ENCODE assay signal across 15 cellular contexts in genomic region chr12:103834897-103835390, GRCh38.
"Had no signal": no experiment of that assay in that cellular context is flagged by ENCODE, and none has a peak within 500 bp of the region (broad histone marks: within the 10 kb centered on the region; RNA-seq: fewer than 3 reads in every experiment).

No MANE protein-coding gene starts in this region.

- H3K36me3 Mint-ChIP-seq: natural killer cell had no signal

- H3K9me3 Mint-ChIP-seq: activated B cell treated with CpG ODN at 0.5 μM for 24 hours, natural killer cell had no signal

- ATAC-seq: activated naive CD8-positive, alpha-beta T cell treated with anti-CD3 and anti-CD28 coated beads, Interleukin-2, amount 50 U/mL, for 24 hours; lower lobe of right lung; mucosa of descending colon; natural killer cell; stimulated activated naive CD8-positive, alpha-beta T cell treated with anti-CD3 and anti-CD28 coated beads, Interleukin-15, amount 100 ng/mL, for 72 hours had no signal

- H3K4me3 Mint-ChIP-seq: activated B cell treated with CpG ODN at 0.5 μM for 24 hours; activated CD4-positive, alpha-beta T cell treated with anti-CD3 and anti-CD28 coated beads, Interleukin-2, amount 10 ng/mL, durations not matched to agents 24 days and 14 days; activated naive CD8-positive, alpha-beta T cell treated with anti-CD3 and anti-CD28 coated beads, Interleukin-2, amount 50 U/mL, for 24 hours; activated T-helper 1 cell treated with anti-CD3 and anti-CD28 coated beads, Interleukin-12 subunit alpha, Interleukin-12 subunit beta, Interleukin-2, Interleukin-4 antibody, amounts not matched to agents 30 ng/mL and 10 ng/mL and 1 ng/mL, durations not matched to agents 14 hours and 24 hours and 36 hours; natural killer cell; stimulated activated naive CD8-positive, alpha-beta T cell treated with anti-CD3 and anti-CD28 coated beads, Interleukin-15, amount 100 ng/mL, for 72 hours; T-helper 1 cell treated with Interleukin-12 subunit alpha and Interleukin-12 subunit beta and Interleukin-4 antibody, amounts not matched to agents 30 μg/mL and 1 μg/mL, for 36 hours had no signal

- H3K27me3 Mint-ChIP-seq: activated B cell treated with CpG ODN at 0.5 μM for 24 hours; activated naive CD8-positive, alpha-beta T cell treated with anti-CD3 and anti-CD28 coated beads, Interleukin-2, amount 50 U/mL, for 24 hours; stimulated activated naive CD8-positive, alpha-beta T cell treated with anti-CD3 and anti-CD28 coated beads, Interleukin-15, amount 100 ng/mL, for 72 hours had no signal

- H3K4me3 ChIP-seq: cardiac muscle cell, lower lobe of right lung, mucosa of descending colon had no signal

- H3K27ac Mint-ChIP-seq: activated B cell treated with CpG ODN at 0.5 μM for 24 hours; activated CD4-positive, alpha-beta T cell treated with anti-CD3 and anti-CD28 coated beads, Interleukin-2, amount 10 ng/mL, durations not matched to agents 24 days and 14 days; activated naive CD8-positive, alpha-beta T cell treated with anti-CD3 and anti-CD28 coated beads, Interleukin-2, amount 50 U/mL, for 24 hours; activated T-helper 1 cell treated with anti-CD3 and anti-CD28 coated beads, Interleukin-12 subunit alpha, Interleukin-12 subunit beta, Interleukin-2, Interleukin-4 antibody, amounts not matched to agents 30 ng/mL and 10 ng/mL and 1 ng/mL, durations not matched to agents 14 hours and 24 hours and 36 hours; natural killer cell; stimulated activated naive CD8-positive, alpha-beta T cell treated with anti-CD3 and anti-CD28 coated beads, Interleukin-15, amount 100 ng/mL, for 72 hours; T-helper 1 cell treated with Interleukin-12 subunit alpha and Interleukin-12 subunit beta and Interleukin-4 antibody, amounts not matched to agents 30 μg/mL and 1 μg/mL, for 36 hours had no signal

- H3K36me3 ChIP-seq: cardiac muscle cell, lower lobe of right lung had no signal

- H3K9me3 ChIP-seq: lower lobe of right lung, mucosa of descending colon had no signal

- DNase-seq: activated B cell treated with CpG ODN at 0.5 μM for 24 hours; activated CD4-positive, alpha-beta T cell treated with anti-CD3 and anti-CD28 coated beads, Interleukin-2, amount 10 ng/mL, durations not matched to agents 24 days and 14 days; activated naive CD4-positive, alpha-beta T cell; activated naive CD8-positive, alpha-beta T cell treated with anti-CD3 and anti-CD28 coated beads, Interleukin-2, amount 50 U/mL, for 24 hours; effector CD8-positive, alpha-beta T cell; lower lobe of right lung; mucosa of descending colon; natural killer cell; stimulated activated CD4-positive, alpha-beta T cell treated with anti-CD3 and anti-CD28 coated beads, Interleukin-15, amount 100 ng/mL, for 24 hours; stimulated activated CD4-positive, alpha-beta T cell treated with anti-CD3 and anti-CD28 coated beads, Interleukin-4, amount 100 ng/mL, for 24 hours; stimulated activated naive CD8-positive, alpha-beta T cell treated with anti-CD3 and anti-CD28 coated beads, Interleukin-15, amount 100 ng/mL, for 72 hours had no signal

- H3K27ac ChIP-seq: cardiac muscle cell, epithelial cell of prostate, lower lobe of right lung had no signal
